ENCODE assay signal across 22 cellular contexts in the genomic region with DNA sequence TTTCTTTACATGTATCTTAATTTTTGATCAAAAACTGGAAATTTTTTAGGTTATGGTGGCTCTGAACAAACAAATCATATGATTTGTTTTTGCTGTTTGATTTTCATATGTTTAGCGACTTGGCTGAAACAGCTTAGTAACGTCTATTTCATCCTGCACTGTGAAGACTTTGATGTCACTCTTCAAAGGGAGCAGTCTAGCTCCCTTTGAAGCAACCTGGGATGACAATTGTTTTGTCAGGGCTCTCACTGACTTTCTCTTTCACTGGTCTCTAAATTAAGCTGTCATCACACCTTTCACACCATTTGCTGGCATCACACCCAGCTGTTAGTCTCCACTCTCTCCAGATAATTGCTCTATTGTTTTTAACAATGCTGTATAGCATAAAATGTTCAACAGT.
A peak's percentile ranks its signal among the peaks of the same experiment; 100 is the strongest.
DNase-seq lines count a peak whose midpoint lies in the region; ATAC-seq, FAIRE-seq and TF ChIP-seq lines count a peak whose summit lies in the region.
"Had no signal": no experiment of that assay in that cellular context is flagged by ENCODE, and none has a peak within 500 bp of the region (broad histone marks: within the 10 kb centered on the region; RNA-seq: fewer than 3 reads in every experiment).

No MANE protein-coding gene starts in this region.

- peak overlapping the region; percentile 69 for H3K27ac ChIP-seq in DND-41 (ENCODE audit: low read length)
- H3K27ac ChIP-seq in KOPT-K1 (ENCODE audit: low read depth, low read length, poor library complexity, severe bottlenecking), result peak overlapping the region; percentile 30
- H3K27ac ChIP-seq in upper lobe of left lung, result no peak overlapping the region
- H3K27ac ChIP-seq: 22Rv1; A549; BLaER1 treated with 17β-estradiol and CSF1 and Interleukin-3, amounts not matched to agents 10 nM and 100 nM; C4-2B had no signal

- peak overlapping the region; percentile 12; the same call in 1 of the 2 replicates for H2AFZ ChIP-seq in DND-41 (ENCODE audit: low read depth, low read length)

- H3K27me3 Mint-ChIP-seq in T-cell, result no peaks in the 10 kb centered on the region
- H3K27me3 Mint-ChIP-seq: B cell; CD4-positive, alpha-beta T cell had no signal

- ATAC-seq in DND-41 (ENCODE audit: insufficient read depth, low read depth) (peak; percentile 100), T-cell (replicated peaks in 1 of 4) (no peak), upper lobe of left lung (ENCODE audit: low FRiP score in 2 of 2) (no peak)
- ATAC-seq: A549; CD8-positive, alpha-beta T cell; GM12878 had no signal

- H3K36me3 Mint-ChIP-seq in T-cell, result no peaks in the 10 kb centered on the region
- H3K36me3 Mint-ChIP-seq: CD8-positive, alpha-beta T cell had no signal

- peak overlapping the region; percentile 35 for H3K9ac ChIP-seq in DND-41 (ENCODE audit: low read depth, low read length)
- H3K9ac ChIP-seq: BLaER1 treated with 17β-estradiol and CSF1 and Interleukin-3, amounts not matched to agents 10 nM and 100 nM had no signal

- 61 to 68% methylated on average over 2 of the region's 2 CpGs for WGBS in upper lobe of left lung, 2 donors

- TF ChIP-seq EP300 in upper lobe of left lung (IDR thresholded peaks at IDR 0.05), result no peak

- FAIRE-seq in GM12892 (lab: Jason Lieb, UNC), result no peak
- FAIRE-seq: A549, D721Med, GM12878, GM19239 had no signal

- H3K27me3 ChIP-seq in DND-41 (ENCODE audit: insufficient read depth, low read length, poor library complexity) (no peaks in the 10 kb centered on the region), upper lobe of left lung (no peaks in the 10 kb centered on the region)
- H3K27me3 ChIP-seq: BLaER1 treated with 17β-estradiol and CSF1 and Interleukin-3, amounts not matched to agents 10 nM and 100 nM had no signal

- CTCF ChIA-PET in T-cell (lab: Charles Lee), result no interaction called here

- peaks cover 19 to 28% (median 26%) of the 10 kb centered on the region in 3 donors for H3K9me3 Mint-ChIP-seq in T-cell

- H3K4me2 ChIP-seq in DND-41 (ENCODE audit: insufficient read depth, low read length), result peak overlapping the region; percentile 54
- H3K4me2 ChIP-seq: A549; BLaER1 treated with 17β-estradiol and CSF1 and Interleukin-3, amounts not matched to agents 10 nM and 100 nM had no signal

- H3K4me3 Mint-ChIP-seq in T-cell, result no peak overlapping the region
- H3K4me3 Mint-ChIP-seq: B cell; CD4-positive, alpha-beta T cell; CD8-positive, alpha-beta T cell had no signal

- POLR2A ChIA-PET in T-cell (lab: Charles Lee), result no interaction called here

- no peaks in the 10 kb centered on the region for H3K36me3 ChIP-seq in DND-41 (ENCODE audit: insufficient read depth, low read length)
- H3K36me3 ChIP-seq in KOPT-K1 (ENCODE audit: insufficient read depth, low read length), result no peaks in the 10 kb centered on the region
- H3K36me3 ChIP-seq in upper lobe of left lung, result no peaks in the 10 kb centered on the region
- H3K36me3 ChIP-seq: BLaER1 treated with 17β-estradiol and CSF1 and Interleukin-3, amounts not matched to agents 10 nM and 100 nM had no signal

- H3K4me3 ChIP-seq in DND-41 (ENCODE audit: low read depth in 1 of 2, low read length in 2 of 2) (peak overlapping the region in 1 of 2 experiments; percentile 34; a peak in 1 of 4 replicates), upper lobe of left lung (no peak overlapping the region)
- H3K4me3 ChIP-seq: A549; BLaER1 treated with 17β-estradiol and CSF1 and Interleukin-3, amounts not matched to agents 10 nM and 100 nM; GM12878 had no signal

- no peaks in the 10 kb centered on the region for H3K79me2 ChIP-seq in DND-41 (ENCODE audit: insufficient read depth, low read length)

- H3K27ac Mint-ChIP-seq in T-cell, result no peak overlapping the region
- H3K27ac Mint-ChIP-seq: B cell; CD4-positive, alpha-beta T cell; CD8-positive, alpha-beta T cell had no signal

- no peak for TF ChIP-seq CTCF in DND-41 (IDR thresholded peaks at IDR 0.05; ENCODE audit: borderline replicate concordance, extremely low read depth, low read length, poor library complexity, severe bottlenecking)
- no peak for TF ChIP-seq CTCF in upper lobe of left lung (IDR thresholded peaks at IDR 0.05)

- peaks cover 23% of the 10 kb centered on the region for H3K4me1 ChIP-seq in DND-41 (ENCODE audit: insufficient read depth, low read length)
- no peaks in the 10 kb centered on the region for H3K4me1 ChIP-seq in upper lobe of left lung
- H3K4me1 ChIP-seq: A549; BLaER1 treated with 17β-estradiol and CSF1 and Interleukin-3, amounts not matched to agents 10 nM and 100 nM; Caco-2 had no signal

- no peaks in the 10 kb centered on the region for H4K20me1 ChIP-seq in DND-41 (ENCODE audit: insufficient read depth, low read length)
- H4K20me1 ChIP-seq: BLaER1 treated with 17β-estradiol and CSF1 and Interleukin-3, amounts not matched to agents 10 nM and 100 nM had no signal

- TF ChIP-seq POLR2A in GM12892 (IDR thresholded peaks at IDR 0.05; ENCODE audit: low read depth, low read length) (no peak), upper lobe of left lung (IDR thresholded peaks at IDR 0.05) (no peak)

- H3K9me3 ChIP-seq in DND-41 (ENCODE audit: insufficient read depth, low read length, severe bottlenecking) (peaks cover 5% of the 10 kb centered on the region), KOPT-K1 (ENCODE audit: insufficient read depth, low read length, poor library complexity, severe bottlenecking) (peaks cover 34% of the 10 kb centered on the region), upper lobe of left lung (peaks cover 0 to 9% (median 3%) of the 10 kb centered on the region in 4 donors)
- H3K9me3 ChIP-seq: Caco-2 had no signal

- DNase-seq in DND-41 (peak; percentile 70), SW480 (ENCODE audit: low spot score) (peak; percentile 24), GM12892 (ENCODE audit: insufficient read length) (no peak), T-cell (no peak), upper lobe of left lung (no peak)
- DNase-seq: AML-193; Caco-2; Calu3; CD4-positive, alpha-beta T cell; CD8-positive, alpha-beta T cell; DMS79 treated with DMSO at 0.1 percent for 48 hours; EL; GDM1 had no signal

- no peaks in the 10 kb centered on the region for H3K4me1 Mint-ChIP-seq in T-cell
- H3K4me1 Mint-ChIP-seq: B cell had no signal

Comparison
In these comparisons a context has a peak if more than half of its experiments do, and no peak if none do; other contexts are left out.
1. DNase-seq: peak in DND-41 (single experiment) and SW480 (single experiment); none in GM12892 (single experiment), T-cell (0 of 34) and upper lobe of left lung (0 of 2).
2. H3K27ac ChIP-seq: peak in DND-41 (single experiment) and KOPT-K1 (single experiment); none in upper lobe of left lung (0 of 4).